ENCODE assay signal across 1 cellular context in genomic region chr1:58396150-58396549, GRCh38.
TF ChIP-seq lines count a peak whose summit lies in the region.

No MANE protein-coding gene starts in this region.

TF ChIP-seq in SK-N-SH, 30 proteins besides CTCF, POLR2A, EP300 and RAD21 (continued from another document):
- TF ChIP-seq ZBTB33 (IDR thresholded peaks at IDR 0.05; ENCODE audit: borderline replicate concordance, low read depth): no peak
- TF ChIP-seq MAX (IDR thresholded peaks at IDR 0.05; ENCODE audit: low read depth): no peak
- no peak for TF ChIP-seq USF1 (IDR thresholded peaks at IDR 0.05; ENCODE audit: borderline replicate concordance, low read depth)
- no peak for TF ChIP-seq FOXJ3 (CRISPR knock-in tag; IDR thresholded peaks at IDR 0.05)
- TF ChIP-seq, protein P1, sequence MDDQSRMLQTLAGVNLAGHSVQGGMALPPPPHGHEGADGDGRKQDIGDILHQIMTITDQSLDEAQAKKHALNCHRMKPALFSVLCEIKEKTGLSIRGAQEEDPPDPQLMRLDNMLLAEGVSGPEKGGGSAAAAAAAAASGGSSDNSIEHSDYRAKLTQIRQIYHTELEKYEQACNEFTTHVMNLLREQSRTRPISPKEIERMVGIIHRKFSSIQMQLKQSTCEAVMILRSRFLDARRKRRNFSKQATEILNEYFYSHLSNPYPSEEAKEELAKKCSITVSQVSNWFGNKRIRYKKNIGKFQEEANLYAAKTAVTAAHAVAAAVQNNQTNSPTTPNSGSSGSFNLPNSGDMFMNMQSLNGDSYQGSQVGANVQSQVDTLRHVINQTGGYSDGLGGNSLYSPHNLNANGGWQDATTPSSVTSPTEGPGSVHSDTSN (IDR thresholded peaks at IDR 0.05): no peak
- TF ChIP-seq RFX5 (IDR thresholded peaks at IDR 0.05; ENCODE audit: low read length): no peak
- no peak for TF ChIP-seq ELF1 (IDR thresholded peaks at IDR 0.05)
- no peak for TF ChIP-seq USF2 (IDR thresholded peaks at IDR 0.05; ENCODE audit: borderline replicate concordance, low read depth, low read length)
- TF ChIP-seq, protein P2, sequence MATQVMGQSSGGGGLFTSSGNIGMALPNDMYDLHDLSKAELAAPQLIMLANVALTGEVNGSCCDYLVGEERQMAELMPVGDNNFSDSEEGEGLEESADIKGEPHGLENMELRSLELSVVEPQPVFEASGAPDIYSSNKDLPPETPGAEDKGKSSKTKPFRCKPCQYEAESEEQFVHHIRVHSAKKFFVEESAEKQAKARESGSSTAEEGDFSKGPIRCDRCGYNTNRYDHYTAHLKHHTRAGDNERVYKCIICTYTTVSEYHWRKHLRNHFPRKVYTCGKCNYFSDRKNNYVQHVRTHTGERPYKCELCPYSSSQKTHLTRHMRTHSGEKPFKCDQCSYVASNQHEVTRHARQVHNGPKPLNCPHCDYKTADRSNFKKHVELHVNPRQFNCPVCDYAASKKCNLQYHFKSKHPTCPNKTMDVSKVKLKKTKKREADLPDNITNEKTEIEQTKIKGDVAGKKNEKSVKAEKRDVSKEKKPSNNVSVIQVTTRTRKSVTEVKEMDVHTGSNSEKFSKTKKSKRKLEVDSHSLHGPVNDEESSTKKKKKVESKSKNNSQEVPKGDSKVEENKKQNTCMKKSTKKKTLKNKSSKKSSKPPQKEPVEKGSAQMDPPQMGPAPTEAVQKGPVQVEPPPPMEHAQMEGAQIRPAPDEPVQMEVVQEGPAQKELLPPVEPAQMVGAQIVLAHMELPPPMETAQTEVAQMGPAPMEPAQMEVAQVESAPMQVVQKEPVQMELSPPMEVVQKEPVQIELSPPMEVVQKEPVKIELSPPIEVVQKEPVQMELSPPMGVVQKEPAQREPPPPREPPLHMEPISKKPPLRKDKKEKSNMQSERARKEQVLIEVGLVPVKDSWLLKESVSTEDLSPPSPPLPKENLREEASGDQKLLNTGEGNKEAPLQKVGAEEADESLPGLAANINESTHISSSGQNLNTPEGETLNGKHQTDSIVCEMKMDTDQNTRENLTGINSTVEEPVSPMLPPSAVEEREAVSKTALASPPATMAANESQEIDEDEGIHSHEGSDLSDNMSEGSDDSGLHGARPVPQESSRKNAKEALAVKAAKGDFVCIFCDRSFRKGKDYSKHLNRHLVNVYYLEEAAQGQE (IDR thresholded peaks at IDR 0.05; ENCODE audit: low read depth, low read length): no peak
- no peak for TF ChIP-seq MEF2A (IDR thresholded peaks at IDR 0.05; ENCODE audit: borderline replicate concordance, low read depth)
